29 cellular contexts compared by ENCODE assay signal in the genomic region with DNA sequence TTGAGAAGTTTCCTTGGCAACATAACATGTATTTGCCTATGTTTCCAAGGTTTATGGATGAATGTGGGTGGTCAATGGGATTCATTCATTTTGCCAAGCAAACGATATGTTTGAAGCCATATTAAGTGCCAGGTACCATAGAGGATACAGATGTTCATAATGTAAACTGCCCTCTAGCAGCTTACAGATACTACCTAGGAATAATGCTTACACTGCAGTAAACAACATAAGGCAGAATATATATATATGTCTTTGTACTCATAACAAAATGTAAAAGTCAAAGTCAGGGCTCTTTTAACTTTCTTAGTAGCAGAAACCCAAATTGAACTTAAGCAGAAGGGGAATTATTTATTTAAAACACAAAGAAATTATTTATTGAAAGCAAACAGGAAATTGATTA.
"Had no signal": no experiment of that assay in that cellular context is flagged by ENCODE, and none has a peak within 500 bp of the region (broad histone marks: within the 10 kb centered on the region; RNA-seq: fewer than 3 reads in every experiment).

No MANE protein-coding gene starts in this region.

- DNase-seq: colonic mucosa; cortex of kidney; dermis blood vessel endothelial cell; dorsolateral prefrontal cortex; effector CD4-positive, alpha-beta T cell; effector CD8-positive, alpha-beta T cell; effector memory CD4-positive, alpha-beta T cell; effector memory CD8-positive, alpha-beta T cell; erythroblast; esophagus squamous epithelium; foreskin fibroblast; foreskin keratinocyte; foreskin melanocyte; gastrocnemius medialis; glutamatergic neuron; head of caudate nucleus; heart left ventricle; heart right ventricle had no signal

- H3K4me1 ChIP-seq: colonic mucosa had no signal

- H3K9me3 Mint-ChIP-seq: dendritic cell treated with granulocyte-macrophage colony-stimulating factor and Interleukin-4, amounts not matched to agents 40 ng/mL and 50 ng/mL, for 4 days; endodermal cell had no signal

- H3K9me3 ChIP-seq: colonic mucosa, esophagus muscularis mucosa, esophagus squamous epithelium, gastrocnemius medialis, gastroesophageal sphincter, heart left ventricle, heart right ventricle had no signal

- H3K36me3 ChIP-seq: colonic mucosa, esophagus muscularis mucosa, esophagus squamous epithelium, gastrocnemius medialis, gastroesophageal sphincter, heart left ventricle, heart right ventricle had no signal

- H3K4me3 Mint-ChIP-seq: dendritic cell treated with granulocyte-macrophage colony-stimulating factor and Interleukin-4, amounts not matched to agents 40 ng/mL and 50 ng/mL, for 4 days; effector memory CD8-positive, alpha-beta T cell; endodermal cell had no signal

- FAIRE-seq: colon, endometrium, endothelial cell of umbilical vein, frontal cortex had no signal

- H3K27ac ChIP-seq: colonic mucosa, coronary artery, dorsolateral prefrontal cortex, epithelial cell of prostate, esophagus muscularis mucosa, esophagus squamous epithelium, foreskin keratinocyte, gastrocnemius medialis, gastroesophageal sphincter, heart left ventricle, heart right ventricle had no signal

- ATAC-seq: effector memory CD8-positive, alpha-beta T cell; esophagus mucosa; foreskin keratinocyte; gastrocnemius medialis; gastroesophageal sphincter; heart left ventricle; heart right ventricle had no signal

- H3K4me3 ChIP-seq: colonic mucosa, coronary artery, dorsolateral prefrontal cortex, esophagus muscularis mucosa, esophagus squamous epithelium, gastrocnemius medialis, gastroesophageal sphincter, heart left ventricle, heart right ventricle had no signal

- H3K27ac Mint-ChIP-seq: dendritic cell treated with granulocyte-macrophage colony-stimulating factor and Interleukin-4, amounts not matched to agents 40 ng/mL and 50 ng/mL, for 4 days; effector memory CD8-positive, alpha-beta T cell; endodermal cell had no signal

- H3K27me3 ChIP-seq: colonic mucosa, esophagus muscularis mucosa, foreskin keratinocyte, gastrocnemius medialis, gastroesophageal sphincter, heart right ventricle had no signal
